In genomic region chrX:9515973-9516538, GRCh38 we compare ENCODE assay signal across 14 cellular contexts. TPM values are rescaled to one million over a fixed set of nuclear protein-coding genes. Genes with fewer than 3 reads are reported as not detected.
A peak's percentile ranks its signal among the peaks of the same experiment; 100 is the strongest.
DNase-seq lines count a peak whose midpoint lies in the region; ATAC-seq, FAIRE-seq and TF ChIP-seq lines count a peak whose summit lies in the region.
"Had no signal": no experiment of that assay in that cellular context is flagged by ENCODE, and none has a peak within 500 bp of the region (broad histone marks: within the 10 kb centered on the region; RNA-seq: fewer than 3 reads in every experiment).

No MANE protein-coding gene starts in this region.

- H4K20me1 ChIP-seq in GM12878 (ENCODE audit: control insufficient read depth, insufficient read depth) = no peaks in the 10 kb centered on the region

- ATAC-seq in left cardiac atrium (peak; percentile 20 to 62), left ventricle myocardium superior (no peak), GM12878 (peak; percentile 84), GM19397 (IDR thresholded peaks at IDR 0.05; ENCODE audit: unreplicated experiment) (no peak)

- BruUV-seq in GM12878 (replicated peaks; lab: Mats Ljungman, UMichigan) = no TSS peak

- no peak for TF ChIP-seq CTCF in GM12878 (IDR thresholded peaks at IDR 0.05 in 2 of 3, conservative IDR thresholded peaks at IDR 0.05 in 1 of 3; ENCODE audit: control insufficient read depth in 2 of 3, extremely low read depth in 1 of 3, insufficient read depth in 1 of 3, low read depth in 3 of 3, low read length in 3 of 3)
- no peak for TF ChIP-seq CTCF in lower leg skin (IDR thresholded peaks at IDR 0.05)
- no peak for TF ChIP-seq CTCF in tibial artery (IDR thresholded peaks at IDR 0.05)

- H3K9ac ChIP-seq in GM12878 (ENCODE audit: control insufficient read depth, insufficient read depth, low read length) = no peak overlapping the region

- no peaks in the 10 kb centered on the region for H3K79me2 ChIP-seq in GM12878 (ENCODE audit: control insufficient read depth, insufficient read depth, low read length)

- no peak for TF ChIP-seq EP300 in GM12878 (IDR thresholded peaks at IDR 0.05; ENCODE audit: borderline replicate concordance in 1 of 2, control insufficient read depth in 1 of 2, low read depth in 2 of 2, low read length in 2 of 2)

- WGBS in GM12878 (ENCODE audit: insufficient coverage, insufficient replicate concordance, low lambda C conversion rate, missing lambda C conversion rate) = 22% methylated on average over 4 of the region's 4 CpGs
- 83 to 85% methylated on average over 4 of the region's 4 CpGs for WGBS in lower leg skin, 2 donors

- H3K27ac ChIP-seq in GM12878 (ENCODE audit: control insufficient read depth, insufficient read depth) (no peak overlapping the region), tibial artery (no peak overlapping the region)
- H3K27ac ChIP-seq: ovary had no signal

- no peaks in the 10 kb centered on the region; a peak in 1 of 4 replicates for H3K36me3 ChIP-seq in GM12878 (ENCODE audit: control insufficient read depth in 2 of 2, insufficient read depth in 2 of 2, low read length in 1 of 2)
- no peaks in the 10 kb centered on the region for H3K36me3 ChIP-seq in tibial artery
- H3K36me3 ChIP-seq: ovary had no signal

- RAD21 ChIA-PET in GM12878 (lab: Charles Lee; ENCODE audit: unreplicated experiment) = no interaction called here

- H3K9me3 ChIP-seq in GM12878 (replicated peaks; ENCODE audit: control insufficient read depth, insufficient read depth, low read length) = no peaks in the 10 kb centered on the region; the same call in 2 of the 3 replicates
- H3K9me3 ChIP-seq in tibial artery = no peaks in the 10 kb centered on the region
- H3K9me3 ChIP-seq: ovary had no signal

- SMC1A ChIA-PET in GM12878 (lab: Charles Lee; ENCODE audit: uncharacterized antibody, unreplicated experiment) = no interaction called here

- no peaks in the 10 kb centered on the region for H3K4me1 ChIP-seq in GM12878 (ENCODE audit: control insufficient read depth, insufficient read depth, low read length)
- H3K4me1 ChIP-seq in tibial artery = peaks cover 0 to 15% (median 0%) of the 10 kb centered on the region in 4 donors

- CTCF ChIA-PET in GM12878 (lab: Yijun Ruan, JAX) = no interaction called here

- TF ChIP-seq POLR2A in GM12878 (IDR thresholded peaks at IDR 0.05; ENCODE audit: low read depth, low read length) (no peak), lower leg skin (IDR thresholded peaks at IDR 0.05) (no peak)

- DNase-seq in left cardiac atrium = no peak
- no peak for DNase-seq in left ventricle myocardium superior
- DNase-seq in Kasumi-1 (lab: John Stamatoyannopoulos, UW) = peak; percentile 31 to 48
- DNase-seq in GM12878 (ENCODE audit: low read depth, low spot score) = no peak
- DNase-seq in ureter (ENCODE audit: low spot score) = no peak
- DNase-seq in lower leg skin (ENCODE audit: low spot score in 2 of 2) = no peak
- no peak for DNase-seq in tibial artery
- DNase-seq: effector CD4-positive, alpha-beta T cell; EL; HCEC 1CT; KG1; ovary had no signal

- no peak for FAIRE-seq in GM12878 (lab: Jason Lieb, UNC)

- H3K4me3 ChIP-seq in GM12878 (no peak overlapping the region), lower leg skin (ENCODE audit: low read depth, poor library complexity, severe bottlenecking) (no peak overlapping the region), tibial artery (no peak overlapping the region)
- H3K4me3 ChIP-seq: lung, ovary had no signal

- POLR2A ChIA-PET in GM12878 (lab: Charles Lee) = no interaction called here

- TF ChIP-seq RAD21 in GM12878 (IDR thresholded peaks at IDR 0.05; ENCODE audit: insufficient read depth, low read depth, low read length) = no peak

- no peak overlapping the region for H2AFZ ChIP-seq in GM12878 (ENCODE audit: control insufficient read depth, low read depth, low read length)

- intact Hi-C loops in left cardiac atrium (cut with DNase I) = no loop called here
- intact Hi-C loops in left ventricle myocardium superior (cut with micrococcal nuclease) = no loop called here
- intact Hi-C loops in GM12878 (cut with micrococcal nuclease; ENCODE audit: unreplicated experiment) = no loop called here
- intact Hi-C loops in lower leg skin (cut with DNase I; ENCODE audit: low total_unique reads) = no loop called here
- intact Hi-C loops in tibial artery (cut with DNase I; ENCODE audit: low total_unique reads) = no loop called here

- H3K27me3 ChIP-seq in GM12878 (replicated peaks in 1 of 2; ENCODE audit: control insufficient read depth in 2 of 2, insufficient read depth in 2 of 2, low read length in 1 of 2) = no peaks in the 10 kb centered on the region
- H3K27me3 ChIP-seq in tibial artery = no peaks in the 10 kb centered on the region
- H3K27me3 ChIP-seq: ovary had no signal

- no peak overlapping the region for H3K4me2 ChIP-seq in GM12878 (ENCODE audit: control insufficient read depth, insufficient read depth)

- in situ Hi-C loops in GM12878 (cut with MboI) = no loop called here

TF ChIP-seq in GM12878, 131 proteins besides CTCF, POLR2A, EP300 and RAD21:
- 0 out of 4 replicates have a peak, but pooled peaks of 1 of the 2 experiments have one; percentile 10 for TF ChIP-seq IKZF2 (IDR thresholded peaks at IDR 0.05)
- no peak for TF ChIP-seq SMC3 (IDR thresholded peaks at IDR 0.05; ENCODE audit: borderline replicate concordance, low read length)
- TF ChIP-seq PKNOX1 (IDR thresholded peaks at IDR 0.05) = 0 out of 2 replicates have a peak, but pooled peaks have one; percentile 15
- TF ChIP-seq TCF12 (IDR thresholded peaks at IDR 0.05; ENCODE audit: low read depth, low read length) = 0 out of 2 replicates have a peak, but pooled peaks have one; percentile 15
- no peak for TF ChIP-seq YBX1 (IDR thresholded peaks at IDR 0.05)
- no peak for TF ChIP-seq IRF5 (IDR thresholded peaks at IDR 0.05; ENCODE audit: borderline replicate concordance)
- TF ChIP-seq SPI1 (IDR thresholded peaks at IDR 0.05; ENCODE audit: borderline replicate concordance, insufficient read depth, low read depth, low read length) = peak; percentile 17; the same call in 1 of the 2 replicates

RNA-seq across cellular contexts. Expression of gene TBL1X, which starts 51.2 kb away (rescaled TPM):
- total RNA-seq in left cardiac atrium (10 to 100 TPM in 1 of 2 donors, 1 to 10 TPM in 1; 9.4 to 16.7 TPM), left ventricle myocardium superior (12.3 TPM), GM12878 (2014; rRNA removed) (12.3 TPM in 2 replicates), GM12878 (2014; rRNA removed; fragmentation: Illumina TruSeq; extraction: Trizol) (8.5 and 8.9 TPM in 2 replicates), GM12878 (2021) (26.3 and 29.5 TPM in 2 replicates), ureter (82.2 TPM), lower leg skin (10 to 100 TPM; 14.8 to 31.7 (median 16.8) TPM)
- 37.3 and 44.8 TPM in 2 replicates for total RNA-seq in GM12878 (2013; cell fraction: nucleolus; rRNA removed)
- polyA plus RNA-seq in GM12878 (2011; ENCODE audit: low read depth) = 4.4 TPM
- polyA plus RNA-seq in GM12878 (2011; rRNA removed) (14.2 and 14.6 TPM in 2 replicates), GM12878 (2014; fragmentation: Illumina TruSeq; extraction: Trizol) (15.8 and 17.4 TPM in 2 replicates), GM12878 (2014; fragmentation: Nextera tagmentation; extraction: Ambion mirVana) (1 to 10 TPM; 4.4 to 4.9 TPM), GM12878 (2014; rRNA removed) (10.9 and 14.0 TPM in 2 replicates), GM12878 (2016; fragmentation: Nextera tagmentation; extraction: Ambion mirVana) (1 to 10 TPM; 5.6 to 7.1 TPM)
- polyA plus RNA-seq in GM12878 (2011; cell fraction: cytosol; rRNA removed) = 17.8 and 19.9 TPM in 2 replicates
- 13.5 and 16.8 TPM in 2 replicates for polyA plus RNA-seq in GM12878 (2011; cell fraction: nucleus; rRNA removed)
- 5.9 and 6.8 TPM in 2 replicates for polyA plus RNA-seq in GM12878 (2012)
- polyA minus RNA-seq in GM12878 (2011; rRNA and poly(A)+ RNA removed) = 28.8 and 37.0 TPM in 2 replicates
- polyA minus RNA-seq in GM12878 (2011; cell fraction: cytosol; rRNA and poly(A)+ RNA removed) = 13.0 and 13.1 TPM in 2 replicates
- polyA minus RNA-seq in GM12878 (2011; cell fraction: nucleus; rRNA and poly(A)+ RNA removed) = 14.0 and 29.0 TPM in 2 replicates

Comparison
In these comparisons a context has a peak if more than half of its experiments do, and no peak if none do; other contexts are left out.
1. ATAC-seq: peak in left cardiac atrium (2 of 2) and GM12878 (single experiment); none in left ventricle myocardium superior (single experiment) and GM19397 (single experiment).
2. DNase-seq: peak in Kasumi-1 (2 of 2); none in left cardiac atrium (single experiment), left ventricle myocardium superior (single experiment), GM12878 (single experiment), ureter (single experiment), lower leg skin (0 of 2) and tibial artery (0 of 2).